In the genomic region with DNA sequence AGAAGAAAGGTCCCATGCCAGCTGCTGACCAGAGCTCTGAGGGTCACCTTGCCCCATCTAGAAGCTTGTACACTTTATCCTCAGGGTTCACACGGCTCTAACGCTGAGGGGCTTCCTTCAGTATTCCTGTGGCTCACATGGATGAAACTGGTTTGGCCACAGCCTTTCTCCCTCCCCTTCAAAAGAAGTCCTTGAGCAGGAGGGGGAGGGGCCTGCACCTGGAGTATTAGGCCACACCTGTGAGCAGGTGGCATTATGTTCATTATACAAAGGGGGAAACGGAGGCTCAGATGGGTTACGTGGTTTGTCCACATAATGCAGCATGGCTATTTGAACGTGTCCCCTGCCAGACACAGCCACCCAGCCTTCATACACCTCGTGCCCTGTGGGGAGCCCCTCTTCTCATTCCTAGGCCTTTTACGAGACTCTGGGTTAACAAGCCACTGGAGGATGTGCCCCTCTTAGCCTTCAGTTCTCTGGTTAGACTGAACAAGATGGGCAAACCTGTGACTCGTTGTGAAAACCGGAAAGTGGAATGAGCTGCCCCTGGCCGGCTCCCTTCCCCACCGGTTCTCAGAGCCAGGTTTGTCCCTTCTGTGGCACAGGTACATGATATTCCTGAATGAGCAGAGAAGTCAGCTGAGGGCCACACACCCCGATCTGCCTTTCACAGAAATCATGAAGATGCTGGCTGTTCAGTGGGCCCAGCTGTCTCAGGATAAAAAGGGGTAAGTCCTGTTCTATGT, we compare ENCODE assay signal across 16 cellular contexts. TPM values are rescaled to one million over a fixed set of nuclear protein-coding genes. Genes with fewer than 3 reads are reported as not detected.
DNase-seq lines count a peak whose midpoint lies in the region; ATAC-seq lines count a peak whose summit lies in the region.
"Had no signal": no experiment of that assay in that cellular context is flagged by ENCODE, and none has a peak within 500 bp of the region (broad histone marks: within the 10 kb centered on the region; RNA-seq: fewer than 3 reads in every experiment).

No MANE protein-coding gene starts in this region.

- ATAC-seq in left lobe of liver: no peak
- no peak for ATAC-seq in HG03439 (IDR thresholded peaks at IDR 0.05; ENCODE audit: unreplicated experiment)
- ATAC-seq: GM12878, HCT116, T-helper 17 cell had no signal

- H4K20me1 ChIP-seq in BLaER1 treated with 17β-estradiol and CSF1 and Interleukin-3, amounts not matched to agents 10 nM and 100 nM: peaks cover 0 to 31% (median 0%) of the 10 kb centered on the region in 11 experiments; a peak in 6 of 22 replicates

- H3K9ac ChIP-seq in BLaER1 treated with 17β-estradiol and CSF1 and Interleukin-3, amounts not matched to agents 10 nM and 100 nM: no peak overlapping the region

- peaks cover 2 to 4% (median 3%) of the 10 kb centered on the region in 11 experiments; a peak in 20 of 22 replicates for H3K9me3 ChIP-seq in BLaER1 treated with 17β-estradiol and CSF1 and Interleukin-3, amounts not matched to agents 10 nM and 100 nM (replicated peaks in 1 of 11)

- H3K36me3 ChIP-seq in BLaER1 treated with 17β-estradiol and CSF1 and Interleukin-3, amounts not matched to agents 10 nM and 100 nM: no peaks in the 10 kb centered on the region

- DNase-seq in AG20443 (ENCODE audit: low spot score) (peak; percentile 4), NCI-H1417 (lab: John Stamatoyannopoulos, UW) (peak; percentile 33 to 56 (median 46)), left lobe of liver (ENCODE audit: low spot score) (peak; percentile 12), C1 segment of cervical spinal cord (lab: John Stamatoyannopoulos, UW) (no peak), medulla oblongata (ENCODE audit: extremely low spot score) (no peak)
- DNase-seq: DMS153, NCI-H2171 treated with DMSO at 0.1 percent for 48 hours, NCI-H526 treated with DMSO at 0.1 percent for 48 hours, SHP77 treated with DMSO at 0.1 percent for 48 hours, T-helper 17 cell had no signal

- no peak overlapping the region for H3K27ac ChIP-seq in BLaER1 treated with 17β-estradiol and CSF1 and Interleukin-3, amounts not matched to agents 10 nM and 100 nM

- peaks cover 0 to 59% (median 33%) of the 10 kb centered on the region in 10 experiments; a peak in 16 of 20 replicates for H3K4me1 ChIP-seq in BLaER1 treated with 17β-estradiol and CSF1 and Interleukin-3, amounts not matched to agents 10 nM and 100 nM

- H3K4me3 ChIP-seq in BLaER1 treated with 17β-estradiol and CSF1 and Interleukin-3, amounts not matched to agents 10 nM and 100 nM: no peak overlapping the region
- H3K4me3 ChIP-seq: GM12878, K562 had no signal

- peak overlapping the region in 8 of 11 experiments; percentile 41 to 83 (median 71); a peak in 17 of 22 replicates for H3K4me2 ChIP-seq in BLaER1 treated with 17β-estradiol and CSF1 and Interleukin-3, amounts not matched to agents 10 nM and 100 nM

- H3K27me3 ChIP-seq in BLaER1 treated with 17β-estradiol and CSF1 and Interleukin-3, amounts not matched to agents 10 nM and 100 nM: no peaks in the 10 kb centered on the region

RNA-seq across cellular contexts. Expression of gene JAKMIP1, which starts 27.2 kb away (rescaled TPM):
- total RNA-seq in left lobe of liver: not detected
- total RNA-seq: G401, K562 had no signal

RNA-seq across cellular contexts. Expression of gene WFS1, which starts 42.1 kb away (rescaled TPM):
- 14.3 TPM for total RNA-seq in left lobe of liver

Comparison
In these comparisons a context has a peak if more than half of its experiments do, and no peak if none do; other contexts are left out.
1. DNase-seq: peak in AG20443 (single experiment), NCI-H1417 (3 of 3) and left lobe of liver (single experiment); none in C1 segment of cervical spinal cord (0 of 14) and medulla oblongata (single experiment).